Comparison of ENCODE assay signal across 1 cellular context in genomic region chr20:4661191-4661590, GRCh38.
A peak's percentile ranks its signal among the peaks of the same experiment; 100 is the strongest.
TF ChIP-seq lines count a peak whose summit lies in the region.

No MANE protein-coding gene starts in this region.

TF ChIP-seq in HepG2, 621 proteins besides CTCF, POLR2A, EP300 and RAD21:
- no peak for TF ChIP-seq GABPA (IDR thresholded peaks at IDR 0.05; ENCODE audit: low read depth, low read length)
- peak; percentile 48; the same call in 1 of the 2 replicates for TF ChIP-seq GABPA (CRISPR knock-in tag; IDR thresholded peaks at IDR 0.05; ENCODE audit: low read depth)
- TF ChIP-seq ZNF337 (CRISPR knock-in tag; IDR thresholded peaks at IDR 0.05; ENCODE audit: borderline replicate concordance, low read depth), result no peak
- no peak for TF ChIP-seq NCOA5 (CRISPR knock-in tag; IDR thresholded peaks at IDR 0.05)
